9 cellular contexts compared by ENCODE assay signal in genomic region chr6:30724906-30725667, GRCh38. TPM values are rescaled to one million over a fixed set of nuclear protein-coding genes. Genes with fewer than 3 reads are reported as not detected.
DNase-seq lines count a peak whose midpoint lies in the region; ATAC-seq and TF ChIP-seq lines count a peak whose summit lies in the region.
"Had no signal": no experiment of that assay in that cellular context is flagged by ENCODE, and none has a peak within 500 bp of the region (broad histone marks: within the 10 kb centered on the region; RNA-seq: fewer than 3 reads in every experiment).

No MANE protein-coding gene starts in this region.

- peak overlapping the region in 1 of 4 experiments; percentile 11 for H3K4me3 ChIP-seq in fibroblast of lung (replicated peaks in 1 of 4; ENCODE audit: control extremely low read depth in 1 of 4, insufficient read depth in 1 of 4, low read depth in 3 of 4, low read length in 4 of 4)
- no peak overlapping the region for H3K4me3 ChIP-seq in urinary bladder (ENCODE audit: low read depth, low read length)

- no peaks in the 10 kb centered on the region for H3K27me3 Mint-ChIP-seq in activated naive CD4-positive, alpha-beta T cell treated with anti-CD3 and anti-CD28 coated beads, Interleukin-2, amount 10 ng/mL, durations not matched to agents 7 days and 5 days

- H3K9me3 ChIP-seq in fibroblast of lung (ENCODE audit: control insufficient read depth, insufficient read depth, low read depth, low read length) = no peaks in the 10 kb centered on the region

- ATAC-seq in SK-N-SH treated with all-trans-retinoic acid at 6 μM for 48 hours (no peak), HG02884 (IDR thresholded peaks at IDR 0.05; ENCODE audit: unreplicated experiment) (no peak)
- ATAC-seq: foreskin keratinocyte had no signal

- H3K27ac ChIP-seq in fibroblast of lung (ENCODE audit: insufficient read depth, low read length) = peak overlapping the region; percentile 30
- H3K27ac ChIP-seq in urinary bladder (ENCODE audit: low read depth) = peak overlapping the region; percentile 48
- H3K27ac ChIP-seq: foreskin keratinocyte had no signal

- peaks cover 5% of the 10 kb centered on the region for H4K20me1 ChIP-seq in fibroblast of lung (ENCODE audit: control insufficient read depth, extremely low read depth, insufficient read depth, low read length)

- H3K9me3 Mint-ChIP-seq in activated naive CD4-positive, alpha-beta T cell treated with anti-CD3 and anti-CD28 coated beads, Interleukin-2, amount 10 ng/mL, durations not matched to agents 7 days and 5 days = no peaks in the 10 kb centered on the region

- H3K79me2 ChIP-seq in fibroblast of lung (ENCODE audit: control insufficient read depth, insufficient read depth, low read length) = peaks cover 53% of the 10 kb centered on the region

- H3K27me3 ChIP-seq in fibroblast of lung (ENCODE audit: control insufficient read depth, insufficient read depth, low read length) = no peaks in the 10 kb centered on the region
- H3K27me3 ChIP-seq: foreskin keratinocyte had no signal

- H3K4me2 ChIP-seq in fibroblast of lung (ENCODE audit: extremely low read depth, insufficient read depth, low read length) = no peak overlapping the region

- CTCF ChIA-PET in activated naive CD4-positive, alpha-beta T cell treated with anti-CD3 and anti-CD28 coated beads, Interleukin-2, amount 10 ng/mL, durations not matched to agents 7 days and 5 days (lab: Charles Lee) = interaction anchor here (0.8 to 12.3 kb wide), 2 partner anchors 45 to 102 kb away, joined by 3 to 285 read pairs; no protein-coding TSS in a partner anchor

- DNase-seq in activated naive CD4-positive, alpha-beta T cell treated with anti-CD3 and anti-CD28 coated beads, Interleukin-2, amount 10 ng/mL, durations not matched to agents 7 days and 5 days = no peak
- no peak for DNase-seq in activated naive CD4-positive, alpha-beta T cell treated with anti-CD3 and anti-CD28 coated beads, Interleukin-2, amount 50 U/mL, for 16 hours
- DNase-seq in fibroblast of lung (ENCODE audit: low read depth in 2 of 2) (no peak), NCI-H1694 treated with DMSO at 0.1 percent for 48 hours (lab: John Stamatoyannopoulos, UW) (no peak)
- no peak for DNase-seq in stimulated activated naive CD4-positive, alpha-beta T cell (lab: John Stamatoyannopoulos, UW)
- DNase-seq: foreskin keratinocyte had no signal

- TF ChIP-seq CTCF in fibroblast of lung (conservative IDR thresholded peaks at IDR 0.05 in 1 of 2, IDR thresholded peaks at IDR 0.05 in 1 of 2; ENCODE audit: low read depth in 1 of 2, low read length in 2 of 2) = no peak

- peaks cover 77% of the 10 kb centered on the region for H3K36me3 Mint-ChIP-seq in activated naive CD4-positive, alpha-beta T cell treated with anti-CD3 and anti-CD28 coated beads, Interleukin-2, amount 10 ng/mL, durations not matched to agents 7 days and 5 days

- H3K36me3 ChIP-seq in fibroblast of lung (ENCODE audit: control insufficient read depth, insufficient read depth, low read length) = peaks cover 14% of the 10 kb centered on the region
- no peaks in the 10 kb centered on the region for H3K36me3 ChIP-seq in urinary bladder (ENCODE audit: insufficient read depth)

- H3K4me1 ChIP-seq in fibroblast of lung (ENCODE audit: control insufficient read depth, extremely low read depth, insufficient read depth, low read length) (peaks cover 15% of the 10 kb centered on the region), urinary bladder (ENCODE audit: insufficient read depth) (no peaks in the 10 kb centered on the region)
- H3K4me1 ChIP-seq: foreskin keratinocyte had no signal

- H3K4me3 Mint-ChIP-seq in activated naive CD4-positive, alpha-beta T cell treated with anti-CD3 and anti-CD28 coated beads, Interleukin-2, amount 10 ng/mL, durations not matched to agents 7 days and 5 days = peak overlapping the region; percentile 0

- WGBS in urinary bladder = 29% methylated on average over 6 of the region's 6 CpGs

- H2AFZ ChIP-seq in fibroblast of lung (ENCODE audit: low read length) = no peak overlapping the region

- H3K27ac Mint-ChIP-seq in activated naive CD4-positive, alpha-beta T cell treated with anti-CD3 and anti-CD28 coated beads, Interleukin-2, amount 10 ng/mL, durations not matched to agents 7 days and 5 days = peak overlapping the region; percentile 73

- peaks cover 52% of the 10 kb centered on the region for H3K4me1 Mint-ChIP-seq in activated naive CD4-positive, alpha-beta T cell treated with anti-CD3 and anti-CD28 coated beads, Interleukin-2, amount 10 ng/mL, durations not matched to agents 7 days and 5 days

- no peak overlapping the region for H3K9ac ChIP-seq in fibroblast of lung (ENCODE audit: insufficient read depth, low read length)

TF ChIP-seq in SK-N-SH treated with all-trans-retinoic acid at 6 μM for 48 hours, 23 proteins besides CTCF, POLR2A, EP300 and RAD21:
- TF ChIP-seq RARB (CRISPR knock-in tag; IDR thresholded peaks at IDR 0.05) (no peak), PATZ1 (CRISPR knock-in tag; IDR thresholded peaks at IDR 0.05; ENCODE audit: borderline replicate concordance) (peak; percentile 74), GLIS3 (CRISPR knock-in tag; IDR thresholded peaks at IDR 0.05) (0 out of 2 replicates have a peak, but pooled peaks have one; percentile 53)
TF ChIP-seq in SK-N-SH treated with all-trans-retinoic acid at 6 μM for 48 hours: peak in this region for 2.

RNA-seq across cellular contexts. Expression of gene TUBB, which starts 4.9 kb away (rescaled TPM):
- total RNA-seq in fibroblast of lung (432 and 551 TPM in 2 replicates), urinary bladder (376 TPM)
- polyA plus RNA-seq in fibroblast of lung (1,493 and 2,513 TPM in 2 replicates), urinary bladder (332 TPM)
- polyA plus RNA-seq in fibroblast of lung (2012) = 1,291 and 2,040 TPM in 2 replicates
- 2,570 and 3,657 TPM in 2 replicates for polyA minus RNA-seq in fibroblast of lung (ENCODE audit: low replicate concordance)

RNA-seq across cellular contexts. Expression of gene MDC1, which starts 8.0 kb away (rescaled TPM):
- total RNA-seq in fibroblast of lung (3.3 and 5.0 TPM in 2 replicates), urinary bladder (9.8 TPM)
- polyA plus RNA-seq in fibroblast of lung (3.3 and 7.4 TPM in 2 replicates), urinary bladder (18.3 TPM)
- 8.7 and 14.3 TPM in 2 replicates for polyA plus RNA-seq in fibroblast of lung (2012)
- 47.9 and 50.8 TPM in 2 replicates for polyA minus RNA-seq in fibroblast of lung (ENCODE audit: low replicate concordance)

RNA-seq across cellular contexts. Expression of gene FLOT1, which starts 17.4 kb away (rescaled TPM):
- total RNA-seq in fibroblast of lung = 136 and 180 TPM in 2 replicates
- 301 TPM in 2 replicates for polyA plus RNA-seq in fibroblast of lung
- polyA plus RNA-seq in fibroblast of lung (2012) = 219 and 223 TPM in 2 replicates
- polyA minus RNA-seq in fibroblast of lung (ENCODE audit: low replicate concordance) = 145 and 206 TPM in 2 replicates
- 40.0 TPM for total RNA-seq in urinary bladder
- polyA plus RNA-seq in urinary bladder = 298 TPM

RNA-seq across cellular contexts. Expression of gene IER3, which starts 19.3 kb away (rescaled TPM):
- total RNA-seq in fibroblast of lung (42.9 and 43.3 TPM in 2 replicates), urinary bladder (4.8 TPM)
- polyA plus RNA-seq in fibroblast of lung (34.2 and 102 TPM in 2 replicates), urinary bladder (71.9 TPM)
- polyA plus RNA-seq in fibroblast of lung (2012) = 44.9 and 125 TPM in 2 replicates
- polyA minus RNA-seq in fibroblast of lung (ENCODE audit: low replicate concordance) = 8.1 and 14.4 TPM in 2 replicates

RNA-seq across cellular contexts. Expression of gene NRM, which starts 34.3 kb away (rescaled TPM):
- 1.5 and 2.5 TPM in 2 replicates for total RNA-seq in fibroblast of lung
- polyA plus RNA-seq in fibroblast of lung = 18.3 and 39.6 TPM in 2 replicates
- 21.5 and 46.7 TPM in 2 replicates for polyA plus RNA-seq in fibroblast of lung (2012)
- polyA minus RNA-seq in fibroblast of lung (ENCODE audit: low replicate concordance) = 66.6 and 131 TPM in 2 replicates
- total RNA-seq in urinary bladder = 7.0 TPM
- polyA plus RNA-seq in urinary bladder = 20.3 TPM
